34 cellular contexts compared by ENCODE assay signal in genomic region chr17:830950-831349, GRCh38.
"Had no signal": no experiment of that assay in that cellular context is flagged by ENCODE, and none has a peak within 500 bp of the region (broad histone marks: within the 10 kb centered on the region; RNA-seq: fewer than 3 reads in every experiment).

No MANE protein-coding gene starts in this region.

- H3K36me3 Mint-ChIP-seq: activated CD8-positive, alpha-beta memory T cell treated with anti-CD3 and anti-CD28 coated beads, Interleukin-2, amount 10 ng/mL, durations not matched to agents 7 days and 5 days; activated naive CD4-positive, alpha-beta T cell treated with anti-CD3 and anti-CD28 coated beads, Interleukin-2, amount 10 ng/mL, durations not matched to agents 7 days and 5 days had no signal

- H3K27me3 ChIP-seq: MG63 had no signal

- H3K4me1 Mint-ChIP-seq: activated CD4-positive, alpha-beta memory T cell treated with anti-CD3 and anti-CD28 coated beads, Interleukin-2, amount 10 ng/mL, durations not matched to agents 7 days and 5 days; activated CD8-positive, alpha-beta memory T cell treated with anti-CD3 and anti-CD28 coated beads, Interleukin-2, amount 10 ng/mL, durations not matched to agents 7 days and 5 days; activated naive CD4-positive, alpha-beta T cell treated with anti-CD3 and anti-CD28 coated beads, Interleukin-2, amount 10 ng/mL, durations not matched to agents 7 days and 5 days; activated naive CD8-positive, alpha-beta T cell treated with anti-CD3 and anti-CD28 coated beads, Interleukin-2, amount 50 U/mL, for 24 hours had no signal

- H3K27me3 Mint-ChIP-seq: activated CD4-positive, alpha-beta memory T cell treated with anti-CD3 and anti-CD28 coated beads, Interleukin-2, amount 10 ng/mL, durations not matched to agents 7 days and 5 days; activated CD8-positive, alpha-beta memory T cell treated with anti-CD3 and anti-CD28 coated beads, Interleukin-2, amount 10 ng/mL, durations not matched to agents 7 days and 5 days; brain had no signal

- DNase-seq: activated CD4-positive, alpha-beta memory T cell treated with anti-CD3 and anti-CD28 coated beads, Interleukin-2, amount 10 ng/mL, durations not matched to agents 7 days and 5 days; activated CD4-positive, alpha-beta T cell treated with anti-CD3 and anti-CD28 coated beads for 1 hour; activated CD4-positive, alpha-beta T cell treated with anti-CD3 and anti-CD28 coated beads for 48 hours; activated CD4-positive, CD25-positive, alpha-beta regulatory T cell; activated CD8-positive, alpha-beta memory T cell treated with anti-CD3 and anti-CD28 coated beads for 24 hours; activated CD8-positive, alpha-beta memory T cell treated with anti-CD3 and anti-CD28 coated beads, Interleukin-2, amount 10 ng/mL, durations not matched to agents 7 days and 5 days; activated CD8-positive, alpha-beta memory T cell treated with anti-CD3 and anti-CD28 coated beads, Interleukin-2, amount 50 U/mL, for 48 hours; activated effector memory CD4-positive, alpha-beta T cell treated with Interleukin-2 at 50 U/mL for 16 hours; activated naive CD4-positive, alpha-beta T cell treated with anti-CD3 and anti-CD28 coated beads, Interleukin-2, amount 10 ng/mL, durations not matched to agents 7 days and 5 days; activated naive CD8-positive, alpha-beta T cell treated with anti-CD3 and anti-CD28 coated beads, Interleukin-2, amount 50 U/mL, for 24 hours; activated T-cell treated with anti-CD3 and anti-CD28 coated beads, Interleukin-2, amount 50 U/mL, for 48 hours; anterior cingulate cortex; caudate nucleus; cerebellar nuclear complex; Kasumi-1; KG1; MG63; NCI-H1048; NCI-H1436 treated with DMSO at 0.1 percent for 48 hours; NCI-H1694 treated with DMSO at 0.1 percent for 48 hours; NCI-H2029; NCI-H2107; NCI-H510A treated with DMSO at 0.1 percent for 48 hours; NCI-H526 treated with DMSO at 0.1 percent for 48 hours; NCI-H774; SW 1271; T-helper 1 cell; T-helper 2 cell; T-helper 9 cell had no signal

- H3K9me3 ChIP-seq: MG63 had no signal

- H3K4me3 ChIP-seq: MG63 had no signal

- H3K27ac ChIP-seq: VCaP had no signal

- H3K4me3 Mint-ChIP-seq: activated CD4-positive, alpha-beta memory T cell treated with anti-CD3 and anti-CD28 coated beads, Interleukin-2, amount 10 ng/mL, durations not matched to agents 7 days and 5 days; activated CD8-positive, alpha-beta memory T cell treated with anti-CD3 and anti-CD28 coated beads, Interleukin-2, amount 10 ng/mL, durations not matched to agents 7 days and 5 days; activated naive CD4-positive, alpha-beta T cell treated with anti-CD3 and anti-CD28 coated beads, Interleukin-2, amount 10 ng/mL, durations not matched to agents 7 days and 5 days; activated naive CD8-positive, alpha-beta T cell; activated naive CD8-positive, alpha-beta T cell treated with anti-CD3 and anti-CD28 coated beads, Interleukin-2, amount 50 U/mL, for 24 hours; brain had no signal

- H3K9me3 Mint-ChIP-seq: activated CD4-positive, alpha-beta memory T cell treated with anti-CD3 and anti-CD28 coated beads, Interleukin-2, amount 10 ng/mL, durations not matched to agents 7 days and 5 days; activated naive CD8-positive, alpha-beta T cell treated with anti-CD3 and anti-CD28 coated beads, Interleukin-2, amount 50 U/mL, for 24 hours had no signal

- H3K27ac Mint-ChIP-seq: activated CD4-positive, alpha-beta memory T cell treated with anti-CD3 and anti-CD28 coated beads, Interleukin-2, amount 10 ng/mL, durations not matched to agents 7 days and 5 days; activated CD8-positive, alpha-beta memory T cell treated with anti-CD3 and anti-CD28 coated beads, Interleukin-2, amount 10 ng/mL, durations not matched to agents 7 days and 5 days; activated naive CD4-positive, alpha-beta T cell treated with anti-CD3 and anti-CD28 coated beads, Interleukin-2, amount 10 ng/mL, durations not matched to agents 7 days and 5 days; activated naive CD8-positive, alpha-beta T cell; activated naive CD8-positive, alpha-beta T cell treated with anti-CD3 and anti-CD28 coated beads, Interleukin-2, amount 50 U/mL, for 24 hours had no signal

- ATAC-seq: activated CD8-positive, alpha-beta memory T cell treated with anti-CD3 and anti-CD28 coated beads, Interleukin-2, amount 10 ng/mL, durations not matched to agents 7 days and 5 days; activated naive CD8-positive, alpha-beta T cell treated with anti-CD3 and anti-CD28 coated beads, Interleukin-2, amount 50 U/mL, for 24 hours; Panc1; Right ventricle myocardium inferior had no signal
